In genomic region chr3:121749276-121750086, GRCh38 we compare ENCODE assay signal across 1 cellular context.
TF ChIP-seq lines count a peak whose summit lies in the region.

Gene GOLGB1, minus strand, starts transcription at chr3:121749741. Its CDS starts 18,770 bp downstream, at chr3:121730971.

TF ChIP-seq in GM12878, 131 proteins besides CTCF, POLR2A, EP300 and RAD21 (continued from another document):
- TF ChIP-seq MAX (IDR thresholded peaks at IDR 0.05; ENCODE audit: low read depth, low read length), result no peak; the same call in 1 of the 2 replicates
- TF ChIP-seq SMAD5 (IDR thresholded peaks at IDR 0.05; ENCODE audit: low read depth), result peak; percentile 82; the same call in 1 of the 2 replicates
- no peak for TF ChIP-seq IRF5 (IDR thresholded peaks at IDR 0.05; ENCODE audit: borderline replicate concordance)
- TF ChIP-seq CHD1 (IDR thresholded peaks at IDR 0.05; ENCODE audit: low read depth, low read length), result no peak
- no peak for TF ChIP-seq SUPT20H (IDR thresholded peaks at IDR 0.05; ENCODE audit: borderline replicate concordance, control insufficient read depth, low read depth, low read length)
- no peak for TF ChIP-seq HDAC6 (IDR thresholded peaks at IDR 0.05; ENCODE audit: unreplicated experiment)
- peak; percentile 90; the same call in 1 of the 2 replicates for TF ChIP-seq CHD2 (IDR thresholded peaks at IDR 0.05; ENCODE audit: borderline replicate concordance, low read depth, low read length)
- TF ChIP-seq BMI1 (IDR thresholded peaks at IDR 0.05; ENCODE audit: borderline replicate concordance), result peak; percentile 94
- TF ChIP-seq POU2F2 (IDR thresholded peaks at IDR 0.05; ENCODE audit: borderline replicate concordance, low read depth, low read length), result peak; percentile 81; the same call in 2 of the 3 replicates
- TF ChIP-seq SKIL (IDR thresholded peaks at IDR 0.05; ENCODE audit: low read depth, poor library complexity, severe bottlenecking), result peak; percentile 56
- peak; percentile 67 to 75; a peak in 2 of 4 replicates for TF ChIP-seq BHLHE40 (IDR thresholded peaks at IDR 0.05; ENCODE audit: borderline replicate concordance in 1 of 2, low read depth in 2 of 2, low read length in 1 of 2)
- TF ChIP-seq REST (IDR thresholded peaks at IDR 0.05; ENCODE audit: low read depth, low read length), result peak; percentile 19; the same call in 1 of the 2 replicates
- TF ChIP-seq LARP7 (IDR thresholded peaks at IDR 0.05), result peak; percentile 78
- TF ChIP-seq GABPA (IDR thresholded peaks at IDR 0.05; ENCODE audit: low read depth), result peak; percentile 99
- no peak for TF ChIP-seq PAX8 (IDR thresholded peaks at IDR 0.05)
- peak; percentile 64 for TF ChIP-seq RELB (IDR thresholded peaks at IDR 0.05; ENCODE audit: low read depth)
- peak; percentile 84 for TF ChIP-seq E4F1 (IDR thresholded peaks at IDR 0.05; ENCODE audit: borderline replicate concordance, partially characterized antibody)
- no peak for TF ChIP-seq BCL3 (IDR thresholded peaks at IDR 0.05; ENCODE audit: borderline replicate concordance, insufficient read depth, low read depth, low read length, poor library complexity, severe bottlenecking)
- TF ChIP-seq PBX3 (IDR thresholded peaks at IDR 0.05; ENCODE audit: insufficient replicate concordance, low read depth, low read length), result peak; percentile 76
- TF ChIP-seq ELK1 (IDR thresholded peaks at IDR 0.05; ENCODE audit: low read depth, low read length), result 0 out of 2 replicates have a peak, but pooled peaks have one; percentile 20
- peak; percentile 91 for TF ChIP-seq NKRF (conservative IDR thresholded peaks at IDR 0.05)
- TF ChIP-seq PRDM15 (CRISPR knock-in tag; IDR thresholded peaks at IDR 0.05), result no peak
- peak; percentile 54 for TF ChIP-seq NBN (IDR thresholded peaks at IDR 0.05)
- TF ChIP-seq SPI1 (IDR thresholded peaks at IDR 0.05; ENCODE audit: borderline replicate concordance, insufficient read depth, low read depth, low read length), result peak; percentile 72
- no peak; the same call in 1 of the 2 replicates for TF ChIP-seq FOXK2 (IDR thresholded peaks at IDR 0.05)
- TF ChIP-seq SRF (IDR thresholded peaks at IDR 0.05; ENCODE audit: low read depth in 2 of 2, low read length in 2 of 2), result no peak
- no peak for TF ChIP-seq ZNF622 (IDR thresholded peaks at IDR 0.05)
- no peak for TF ChIP-seq E2F4 (IDR thresholded peaks at IDR 0.05; ENCODE audit: low read depth, low read length)
- TF ChIP-seq PML (IDR thresholded peaks at IDR 0.05; ENCODE audit: low read length), result peak; percentile 86
